Comparison of ENCODE assay signal across 16 cellular contexts in genomic region chr13:94020833-94021232, GRCh38.
A peak's percentile ranks its signal among the peaks of the same experiment; 100 is the strongest.
DNase-seq lines count a peak whose midpoint lies in the region; ATAC-seq and TF ChIP-seq lines count a peak whose summit lies in the region.
"Had no signal": no experiment of that assay in that cellular context is flagged by ENCODE, and none has a peak within 500 bp of the region (broad histone marks: within the 10 kb centered on the region; RNA-seq: fewer than 3 reads in every experiment).

No MANE protein-coding gene starts in this region.

- no peaks in the 10 kb centered on the region for H3K27me3 ChIP-seq in breast epithelium
- H3K27me3 ChIP-seq: hepatocyte, SJSA1 had no signal

- H3K27ac ChIP-seq in breast epithelium: no peak overlapping the region
- H3K27ac ChIP-seq: hepatocyte, left ventricle myocardium inferior, SJSA1 had no signal

- no peaks in the 10 kb centered on the region for H3K9me3 Mint-ChIP-seq in MCF 10A (ENCODE audit: unreplicated experiment)
- H3K9me3 Mint-ChIP-seq: activated CD4-positive, alpha-beta T cell treated with anti-CD3 and anti-CD28 coated beads, Interleukin-2, amount 10 ng/mL, durations not matched to agents 7 days and 5 days; activated T-cell treated with anti-CD3 and anti-CD28 coated beads, Interleukin-2, amount 50 U/mL, for 24 hours had no signal

- DNase-seq in MCF 10A (ENCODE audit: unreplicated experiment) (peak; percentile 53), breast epithelium (ENCODE audit: low spot score in 2 of 2) (no peak), RPMI7951 (ENCODE audit: low read depth) (peak; percentile 1), fibroblast of peridontal ligament (ENCODE audit: extremely low read depth) (peak; percentile 42), stromal cell of bone marrow (ENCODE audit: low read depth) (peak; percentile 28), Kasumi-1 (lab: John Stamatoyannopoulos, UW) (no peak), head of caudate nucleus (no peak)
- DNase-seq: activated CD4-positive, alpha-beta T cell treated with anti-CD3 and anti-CD28 coated beads, Interleukin-2, amount 10 ng/mL, durations not matched to agents 7 days and 5 days; activated T-cell treated with anti-CD3 and anti-CD28 coated beads, Interleukin-2, amount 50 U/mL, for 24 hours; COR-L47; left ventricle myocardium inferior; naive B cell; NCI-H2171 treated with DMSO at 0.1 percent for 48 hours had no signal

- TF ChIP-seq POLR2A in breast epithelium (IDR thresholded peaks at IDR 0.05): no peak

- no peaks in the 10 kb centered on the region for H3K36me3 ChIP-seq in breast epithelium
- H3K36me3 ChIP-seq: left ventricle myocardium inferior, SJSA1 had no signal

- ATAC-seq in HG03108 (IDR thresholded peaks at IDR 0.05; ENCODE audit: unreplicated experiment): no peak

- peaks cover 5% of the 10 kb centered on the region for H3K4me1 Mint-ChIP-seq in MCF 10A (ENCODE audit: insufficient read depth, unreplicated experiment)
- H3K4me1 Mint-ChIP-seq: activated CD4-positive, alpha-beta T cell treated with anti-CD3 and anti-CD28 coated beads, Interleukin-2, amount 10 ng/mL, durations not matched to agents 7 days and 5 days; naive B cell had no signal

- H3K4me3 Mint-ChIP-seq in MCF 10A (ENCODE audit: unreplicated experiment): no peak overlapping the region
- H3K4me3 Mint-ChIP-seq: activated CD4-positive, alpha-beta T cell treated with anti-CD3 and anti-CD28 coated beads, Interleukin-2, amount 10 ng/mL, durations not matched to agents 7 days and 5 days; activated T-cell treated with anti-CD3 and anti-CD28 coated beads, Interleukin-2, amount 50 U/mL, for 24 hours; naive B cell had no signal

- no peaks in the 10 kb centered on the region for H3K4me1 ChIP-seq in breast epithelium
- H3K4me1 ChIP-seq: left ventricle myocardium inferior, SJSA1 had no signal

- POLR2A ChIA-PET in MCF 10A (lab: Yijun Ruan, JAX): no interaction called here

- TF ChIP-seq CTCF in MCF 10A (IDR thresholded peaks at IDR 0.05; ENCODE audit: unreplicated experiment) (no peak), breast epithelium (IDR thresholded peaks at IDR 0.05) (no peak)

- peaks cover 6% of the 10 kb centered on the region for H3K36me3 Mint-ChIP-seq in MCF 10A (ENCODE audit: insufficient read depth, unreplicated experiment)
- H3K36me3 Mint-ChIP-seq: naive B cell had no signal

- H3K27ac Mint-ChIP-seq in MCF 10A (ENCODE audit: low read depth, unreplicated experiment): no peak overlapping the region
- H3K27ac Mint-ChIP-seq: activated CD4-positive, alpha-beta T cell treated with anti-CD3 and anti-CD28 coated beads, Interleukin-2, amount 10 ng/mL, durations not matched to agents 7 days and 5 days; activated T-cell treated with anti-CD3 and anti-CD28 coated beads, Interleukin-2, amount 50 U/mL, for 24 hours; naive B cell had no signal

- CTCF ChIA-PET in MCF 10A (lab: Yijun Ruan, JAX): no interaction called here

- H3K9me3 ChIP-seq in breast epithelium: no peaks in the 10 kb centered on the region
- H3K9me3 ChIP-seq: left ventricle myocardium inferior, SJSA1 had no signal

- intact Hi-C loops in MCF 10A (cut with micrococcal nuclease) (loop anchor here (5.0 kb wide), 1 partner anchor 329 kb away; no protein-coding TSS in a partner anchor), breast epithelium (cut with DNase I; ENCODE audit: low total_unique reads) (no loop called here), head of caudate nucleus (cut with DNase I) (no loop called here)

- H3K27me3 Mint-ChIP-seq in MCF 10A (ENCODE audit: insufficient read depth, unreplicated experiment): no peaks in the 10 kb centered on the region
- H3K27me3 Mint-ChIP-seq: activated CD4-positive, alpha-beta T cell treated with anti-CD3 and anti-CD28 coated beads, Interleukin-2, amount 10 ng/mL, durations not matched to agents 7 days and 5 days; naive B cell had no signal

- H3K4me3 ChIP-seq in breast epithelium: no peak overlapping the region
- H3K4me3 ChIP-seq: hepatocyte, left ventricle myocardium inferior, SJSA1 had no signal

- no TSS peak for BruUV-seq in MCF 10A (replicated peaks; lab: Mats Ljungman, UMichigan)

Comparison
In these comparisons a context has a peak if more than half of its experiments do, and no peak if none do; other contexts are left out.
1. DNase-seq: peak in MCF 10A (single experiment), RPMI7951 (single experiment), fibroblast of peridontal ligament (single experiment) and stromal cell of bone marrow (single experiment); none in breast epithelium (0 of 2), Kasumi-1 (0 of 2) and head of caudate nucleus (0 of 42).